11 cellular contexts compared by ENCODE assay signal in the genomic region with DNA sequence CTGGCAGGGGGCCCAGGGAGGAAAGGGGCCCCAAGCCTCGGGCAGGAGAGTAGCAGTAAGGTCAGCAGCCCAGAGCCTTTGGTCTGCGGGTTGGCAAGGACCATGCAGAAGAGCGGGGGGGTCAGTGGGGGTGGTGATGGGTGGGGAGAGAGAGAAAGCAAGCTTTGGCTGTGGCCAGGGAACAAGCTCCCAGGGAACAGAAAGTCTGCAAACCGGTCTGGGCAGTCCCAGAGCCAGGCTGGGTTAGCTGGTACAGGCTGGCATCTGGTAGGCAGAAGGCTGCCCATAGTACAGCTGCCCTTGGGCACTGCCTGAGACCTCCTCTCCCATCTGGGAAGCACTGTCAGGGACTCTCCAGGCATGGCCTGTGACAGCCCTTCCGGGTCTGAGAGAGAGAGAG. TPM values are rescaled to one million over a fixed set of nuclear protein-coding genes. Genes with fewer than 3 reads are reported as not detected.
DNase-seq lines count a peak whose midpoint lies in the region; ATAC-seq and TF ChIP-seq lines count a peak whose summit lies in the region.
"Had no signal": no experiment of that assay in that cellular context is flagged by ENCODE, and none has a peak within 500 bp of the region (broad histone marks: within the 10 kb centered on the region; RNA-seq: fewer than 3 reads in every experiment).

No MANE protein-coding gene starts in this region.

- H3K4me3 ChIP-seq in Panc1 (ENCODE audit: low read depth in 2 of 2, low read length in 2 of 2) (no peak overlapping the region), fibroblast of villous mesenchyme (ENCODE audit: low read depth, low read length) (no peak overlapping the region), mucosa of stomach (ENCODE audit: low read length) (no peak overlapping the region)
- H3K4me3 ChIP-seq: SJCRH30 had no signal

- no peaks in the 10 kb centered on the region for H3K36me3 Mint-ChIP-seq in activated T-cell treated with anti-CD3 and anti-CD28 coated beads, Interleukin-2, amount 50 U/mL, for 4 hours (ENCODE audit: insufficient read depth)

- TF ChIP-seq CTCF in Panc1 (IDR thresholded peaks at IDR 0.05) (no peak), fibroblast of villous mesenchyme (IDR thresholded peaks at IDR 0.05; ENCODE audit: insufficient read depth, low read depth, low read length) (no peak)

- peak overlapping the region; percentile 44 for H3K9ac ChIP-seq in mucosa of stomach (ENCODE audit: low read length)

- no peaks in the 10 kb centered on the region for H3K4me1 Mint-ChIP-seq in activated T-cell treated with anti-CD3 and anti-CD28 coated beads, Interleukin-2, amount 50 U/mL, for 4 hours (ENCODE audit: low read depth)

- H3K27ac ChIP-seq in Panc1 (ENCODE audit: low read length): no peak overlapping the region
- H3K27ac ChIP-seq: SJCRH30 had no signal

- H3K9me3 Mint-ChIP-seq in activated T-cell treated with anti-CD3 and anti-CD28 coated beads, Interleukin-2, amount 50 U/mL, for 4 hours: no peaks in the 10 kb centered on the region

- H3K27me3 ChIP-seq in Panc1 (ENCODE audit: control insufficient read depth, insufficient read depth, low read length): no peaks in the 10 kb centered on the region
- no peaks in the 10 kb centered on the region for H3K27me3 ChIP-seq in mucosa of stomach (ENCODE audit: control insufficient read depth, insufficient read depth, low read length)

- no TSS peak for BruUV-seq in Panc1 (replicated peaks; lab: Mats Ljungman, UMichigan)

- POLR2A ChIA-PET in Panc1 (lab: Charles Lee): no interaction called here

- in situ Hi-C loops in Panc1 (cut with HindIII; ENCODE audit: low pct_unique_long_range_greater_than_20kb, low sequenced_read_pairs): no loop called here

- intact Hi-C loops in Panc1 (cut with micrococcal nuclease; ENCODE audit: unreplicated experiment): no loop called here

- CTCF ChIA-PET in Panc1 (lab: Charles Lee): no interaction called here

- peaks cover 15% of the 10 kb centered on the region for H3K27me3 Mint-ChIP-seq in activated T-cell treated with anti-CD3 and anti-CD28 coated beads, Interleukin-2, amount 50 U/mL, for 4 hours (ENCODE audit: low read depth)

- ATAC-seq in Panc1 (peak; percentile 50; the same call in 1 of the 2 replicates), HG02798 (IDR thresholded peaks at IDR 0.05; ENCODE audit: poor library complexity, unreplicated experiment) (no peak), HG02840 (IDR thresholded peaks at IDR 0.05; ENCODE audit: low FRiP score, unreplicated experiment) (no peak), GM19035 (IDR thresholded peaks at IDR 0.05; ENCODE audit: unreplicated experiment) (no peak)
- ATAC-seq in activated T-cell treated with anti-CD3 and anti-CD28 coated beads, Interleukin-2, amount 50 U/mL, for 4 hours: no peak

- H3K9me3 ChIP-seq in Panc1 (ENCODE audit: control insufficient read depth, insufficient read depth, low read depth, low read length) (no peaks in the 10 kb centered on the region), mucosa of stomach (ENCODE audit: control insufficient read depth, low read length) (no peaks in the 10 kb centered on the region)
- H3K9me3 ChIP-seq: SJCRH30 had no signal

- no peak overlapping the region for H3K4me3 Mint-ChIP-seq in activated T-cell treated with anti-CD3 and anti-CD28 coated beads, Interleukin-2, amount 50 U/mL, for 4 hours

- peak; percentile 63 for DNase-seq in AG20443 (ENCODE audit: low spot score)
- no peak for DNase-seq in Panc1 (ENCODE audit: low read depth, low spot score)
- peak; percentile 11 for DNase-seq in fibroblast of villous mesenchyme (ENCODE audit: low read depth)
- no peak for DNase-seq in activated T-cell treated with anti-CD3 and anti-CD28 coated beads, Interleukin-2, amount 50 U/mL, for 4 hours
- DNase-seq: central memory CD4-positive, alpha-beta T cell; NCI-H146; SJCRH30 had no signal

- H3K36me3 ChIP-seq in Panc1 (ENCODE audit: control insufficient read depth, insufficient read depth, low read length): no peaks in the 10 kb centered on the region
- no peaks in the 10 kb centered on the region for H3K36me3 ChIP-seq in mucosa of stomach (ENCODE audit: control insufficient read depth, insufficient read depth, low read length)
- H3K36me3 ChIP-seq: SJCRH30 had no signal

- H3K4me1 ChIP-seq in Panc1 (ENCODE audit: control insufficient read depth, insufficient read depth, low read length) (no peaks in the 10 kb centered on the region), mucosa of stomach (ENCODE audit: control insufficient read depth, insufficient read depth, low read length) (peaks cover 51% of the 10 kb centered on the region)

RNA-seq across cellular contexts. Expression of a gene that starts 10.5 kb away (rescaled TPM):
- 27.8 TPM for total RNA-seq in Panc1 (2021; ENCODE audit: unreplicated experiment)
- 20.2 TPM for polyA plus RNA-seq in Panc1 (2012; ENCODE audit: insufficient read length)
- total RNA-seq in fibroblast of villous mesenchyme: under 0.01 and 0.32 TPM in 2 replicates
- total RNA-seq in activated T-cell treated with anti-CD3 and anti-CD28 coated beads, Interleukin-2, amount 50 U/mL, for 4 hours: under 1 TPM; 0.11 to 0.33 (median 0.24) TPM

Comparison
In these comparisons a context has a peak if more than half of its experiments do, and no peak if none do; other contexts are left out.
1. DNase-seq: peak in AG20443 (single experiment) and fibroblast of villous mesenchyme (single experiment); none in Panc1 (single experiment) and activated T-cell treated with anti-CD3 and anti-CD28 coated beads, Interleukin-2, amount 50 U/mL, for 4 hours (single experiment).
2. RNA of a gene that starts 10.5 kb away (total RNA-seq): 27.8 TPM in Panc1 (single experiment); 0.11 to 0.33 TPM in activated T-cell treated with anti-CD3 and anti-CD28 coated beads, Interleukin-2, amount 50 U/mL, for 4 hours and under 0.01 to 0.32 TPM in fibroblast of villous mesenchyme; every median in the first group is over 10 times any median in the second.